4 cellular contexts compared by ENCODE assay signal in the genomic region with DNA sequence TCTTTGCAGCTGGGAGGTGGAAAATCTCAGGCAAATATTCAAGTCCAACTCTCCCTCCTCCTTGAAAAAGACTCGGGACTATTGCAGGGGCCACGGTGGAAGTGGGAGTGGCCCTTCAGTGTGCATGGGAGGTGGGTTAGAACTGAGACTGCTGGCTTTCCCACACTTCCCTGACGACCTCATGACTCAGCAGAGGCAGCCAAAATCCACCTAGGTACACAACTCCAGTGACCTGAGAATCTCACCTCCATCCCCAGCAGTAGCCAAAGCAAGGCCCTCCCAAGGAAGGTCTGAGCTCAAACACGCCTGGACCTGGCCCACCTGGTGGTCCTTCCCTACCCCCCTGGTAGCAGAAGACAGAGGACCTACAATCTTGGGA.
TF ChIP-seq lines count a peak whose summit lies in the region.

No MANE protein-coding gene starts in this region.

TF ChIP-seq in A549, 52 proteins besides CTCF, POLR2A, EP300 and RAD21 (continues in another document):
- TF ChIP-seq, protein P1, sequence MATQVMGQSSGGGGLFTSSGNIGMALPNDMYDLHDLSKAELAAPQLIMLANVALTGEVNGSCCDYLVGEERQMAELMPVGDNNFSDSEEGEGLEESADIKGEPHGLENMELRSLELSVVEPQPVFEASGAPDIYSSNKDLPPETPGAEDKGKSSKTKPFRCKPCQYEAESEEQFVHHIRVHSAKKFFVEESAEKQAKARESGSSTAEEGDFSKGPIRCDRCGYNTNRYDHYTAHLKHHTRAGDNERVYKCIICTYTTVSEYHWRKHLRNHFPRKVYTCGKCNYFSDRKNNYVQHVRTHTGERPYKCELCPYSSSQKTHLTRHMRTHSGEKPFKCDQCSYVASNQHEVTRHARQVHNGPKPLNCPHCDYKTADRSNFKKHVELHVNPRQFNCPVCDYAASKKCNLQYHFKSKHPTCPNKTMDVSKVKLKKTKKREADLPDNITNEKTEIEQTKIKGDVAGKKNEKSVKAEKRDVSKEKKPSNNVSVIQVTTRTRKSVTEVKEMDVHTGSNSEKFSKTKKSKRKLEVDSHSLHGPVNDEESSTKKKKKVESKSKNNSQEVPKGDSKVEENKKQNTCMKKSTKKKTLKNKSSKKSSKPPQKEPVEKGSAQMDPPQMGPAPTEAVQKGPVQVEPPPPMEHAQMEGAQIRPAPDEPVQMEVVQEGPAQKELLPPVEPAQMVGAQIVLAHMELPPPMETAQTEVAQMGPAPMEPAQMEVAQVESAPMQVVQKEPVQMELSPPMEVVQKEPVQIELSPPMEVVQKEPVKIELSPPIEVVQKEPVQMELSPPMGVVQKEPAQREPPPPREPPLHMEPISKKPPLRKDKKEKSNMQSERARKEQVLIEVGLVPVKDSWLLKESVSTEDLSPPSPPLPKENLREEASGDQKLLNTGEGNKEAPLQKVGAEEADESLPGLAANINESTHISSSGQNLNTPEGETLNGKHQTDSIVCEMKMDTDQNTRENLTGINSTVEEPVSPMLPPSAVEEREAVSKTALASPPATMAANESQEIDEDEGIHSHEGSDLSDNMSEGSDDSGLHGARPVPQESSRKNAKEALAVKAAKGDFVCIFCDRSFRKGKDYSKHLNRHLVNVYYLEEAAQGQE (IDR thresholded peaks at IDR 0.05) = no peak
- TF ChIP-seq, protein P2, sequence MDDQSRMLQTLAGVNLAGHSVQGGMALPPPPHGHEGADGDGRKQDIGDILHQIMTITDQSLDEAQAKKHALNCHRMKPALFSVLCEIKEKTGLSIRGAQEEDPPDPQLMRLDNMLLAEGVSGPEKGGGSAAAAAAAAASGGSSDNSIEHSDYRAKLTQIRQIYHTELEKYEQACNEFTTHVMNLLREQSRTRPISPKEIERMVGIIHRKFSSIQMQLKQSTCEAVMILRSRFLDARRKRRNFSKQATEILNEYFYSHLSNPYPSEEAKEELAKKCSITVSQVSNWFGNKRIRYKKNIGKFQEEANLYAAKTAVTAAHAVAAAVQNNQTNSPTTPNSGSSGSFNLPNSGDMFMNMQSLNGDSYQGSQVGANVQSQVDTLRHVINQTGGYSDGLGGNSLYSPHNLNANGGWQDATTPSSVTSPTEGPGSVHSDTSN (IDR thresholded peaks at IDR 0.05) = no peak
- TF ChIP-seq FOXS1 (CRISPR knock-in tag; IDR thresholded peaks at IDR 0.05) (no peak), EHF (CRISPR knock-in tag; IDR thresholded peaks at IDR 0.05) (no peak), BHLHE40 (IDR thresholded peaks at IDR 0.05; ENCODE audit: low read depth, low read length) (no peak), HOXB5 (CRISPR knock-in tag; IDR thresholded peaks at IDR 0.05) (no peak), KDM5A (IDR thresholded peaks at IDR 0.05) (no peak)

TF ChIP-seq in K562, 482 proteins besides CTCF, POLR2A, EP300 and RAD21:
- TF ChIP-seq LCOR (CRISPR knock-in tag; IDR thresholded peaks at IDR 0.05) (no peak), NR2C2 (CRISPR knock-in tag; IDR thresholded peaks at IDR 0.05) (no peak), NR2C2 (tag; IDR thresholded peaks at IDR 0.05) (peak; percentile 5; the same call in 1 of the 2 replicates)

TF ChIP-seq in liver, 16 proteins besides CTCF, POLR2A, EP300 and RAD21:
- no peak for TF ChIP-seq JUND (IDR thresholded peaks at IDR 0.05)
- TF ChIP-seq, protein P3, sequence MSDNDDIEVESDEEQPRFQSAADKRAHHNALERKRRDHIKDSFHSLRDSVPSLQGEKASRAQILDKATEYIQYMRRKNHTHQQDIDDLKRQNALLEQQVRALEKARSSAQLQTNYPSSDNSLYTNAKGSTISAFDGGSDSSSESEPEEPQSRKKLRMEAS (IDR thresholded peaks at IDR 0.05) = no peak
- TF ChIP-seq YY1 (IDR thresholded peaks at IDR 0.05) = no peak
- no peak for TF ChIP-seq TAF1 (conservative IDR thresholded peaks at IDR 0.05)
- TF ChIP-seq RXRA (IDR thresholded peaks at IDR 0.05) = peak in 1 of 2 donors; percentile 14
- no peak for TF ChIP-seq HNF4G (IDR thresholded peaks at IDR 0.05)
- TF ChIP-seq, protein P4, sequence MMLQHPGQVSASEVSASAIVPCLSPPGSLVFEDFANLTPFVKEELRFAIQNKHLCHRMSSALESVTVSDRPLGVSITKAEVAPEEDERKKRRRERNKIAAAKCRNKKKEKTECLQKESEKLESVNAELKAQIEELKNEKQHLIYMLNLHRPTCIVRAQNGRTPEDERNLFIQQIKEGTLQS (IDR thresholded peaks at IDR 0.05) = no peak
- no peak for TF ChIP-seq NR2F2 (IDR thresholded peaks at IDR 0.05)
- no peak for TF ChIP-seq EGR1 (IDR thresholded peaks at IDR 0.05; ENCODE audit: low read depth in 2 of 2)
- no peak for TF ChIP-seq HNF4A (conservative IDR thresholded peaks at IDR 0.05)
- TF ChIP-seq SP1 (IDR thresholded peaks at IDR 0.05) = peak; percentile 3
- TF ChIP-seq FOXA1 (IDR thresholded peaks at IDR 0.05) = peak; percentile 11
- TF ChIP-seq, protein P5, sequence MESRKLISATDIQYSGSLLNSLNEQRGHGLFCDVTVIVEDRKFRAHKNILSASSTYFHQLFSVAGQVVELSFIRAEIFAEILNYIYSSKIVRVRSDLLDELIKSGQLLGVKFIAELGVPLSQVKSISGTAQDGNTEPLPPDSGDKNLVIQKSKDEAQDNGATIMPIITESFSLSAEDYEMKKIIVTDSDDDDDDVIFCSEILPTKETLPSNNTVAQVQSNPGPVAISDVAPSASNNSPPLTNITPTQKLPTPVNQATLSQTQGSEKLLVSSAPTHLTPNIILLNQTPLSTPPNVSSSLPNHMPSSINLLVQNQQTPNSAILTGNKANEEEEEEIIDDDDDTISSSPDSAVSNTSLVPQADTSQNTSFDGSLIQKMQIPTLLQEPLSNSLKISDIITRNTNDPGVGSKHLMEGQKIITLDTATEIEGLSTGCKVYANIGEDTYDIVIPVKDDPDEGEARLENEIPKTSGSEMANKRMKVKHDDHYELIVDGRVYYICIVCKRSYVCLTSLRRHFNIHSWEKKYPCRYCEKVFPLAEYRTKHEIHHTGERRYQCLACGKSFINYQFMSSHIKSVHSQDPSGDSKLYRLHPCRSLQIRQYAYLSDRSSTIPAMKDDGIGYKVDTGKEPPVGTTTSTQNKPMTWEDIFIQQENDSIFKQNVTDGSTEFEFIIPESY (IDR thresholded peaks at IDR 0.05) = no peak

TF ChIP-seq in SK-N-SH treated with all-trans-retinoic acid at 6 μM for 48 hours, 23 proteins besides CTCF, POLR2A, EP300 and RAD21:
- TF ChIP-seq CSDC2 (CRISPR knock-in tag; IDR thresholded peaks at IDR 0.05) (no peak), GLIS3 (CRISPR knock-in tag; IDR thresholded peaks at IDR 0.05) (no peak), ZFP3 (CRISPR knock-in tag; IDR thresholded peaks at IDR 0.05) (no peak), OSR1 (CRISPR knock-in tag; IDR thresholded peaks at IDR 0.05) (no peak), ZNF565 (CRISPR knock-in tag; conservative IDR thresholded peaks at IDR 0.05; ENCODE audit: low read depth) (no peak), ZNF70 (CRISPR knock-in tag; IDR thresholded peaks at IDR 0.05) (no peak), ZC3H10 (CRISPR knock-in tag; IDR thresholded peaks at IDR 0.05) (no peak), ESRRG (CRISPR knock-in tag; IDR thresholded peaks at IDR 0.05) (no peak), SNAI2 (CRISPR knock-in tag; IDR thresholded peaks at IDR 0.05) (no peak), BACH2 (CRISPR knock-in tag; IDR thresholded peaks at IDR 0.05; ENCODE audit: borderline replicate concordance) (no peak)
- TF ChIP-seq, protein P6, sequence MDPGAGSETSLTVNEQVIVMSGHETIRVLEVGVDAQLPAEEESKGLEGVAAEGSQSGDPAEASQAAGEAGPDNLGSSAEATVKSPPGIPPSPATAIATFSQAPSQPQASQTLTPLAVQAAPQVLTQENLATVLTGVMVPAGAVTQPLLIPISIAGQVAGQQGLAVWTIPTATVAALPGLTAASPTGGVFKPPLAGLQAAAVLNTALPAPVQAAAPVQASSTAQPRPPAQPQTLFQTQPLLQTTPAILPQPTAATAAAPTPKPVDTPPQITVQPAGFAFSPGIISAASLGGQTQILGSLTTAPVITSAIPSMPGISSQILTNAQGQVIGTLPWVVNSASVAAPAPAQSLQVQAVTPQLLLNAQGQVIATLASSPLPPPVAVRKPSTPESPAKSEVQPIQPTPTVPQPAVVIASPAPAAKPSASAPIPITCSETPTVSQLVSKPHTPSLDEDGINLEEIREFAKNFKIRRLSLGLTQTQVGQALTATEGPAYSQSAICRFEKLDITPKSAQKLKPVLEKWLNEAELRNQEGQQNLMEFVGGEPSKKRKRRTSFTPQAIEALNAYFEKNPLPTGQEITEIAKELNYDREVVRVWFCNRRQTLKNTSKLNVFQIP (CRISPR knock-in tag; IDR thresholded peaks at IDR 0.05; ENCODE audit: borderline replicate concordance, low read depth) = no peak
- TF ChIP-seq, protein P7, sequence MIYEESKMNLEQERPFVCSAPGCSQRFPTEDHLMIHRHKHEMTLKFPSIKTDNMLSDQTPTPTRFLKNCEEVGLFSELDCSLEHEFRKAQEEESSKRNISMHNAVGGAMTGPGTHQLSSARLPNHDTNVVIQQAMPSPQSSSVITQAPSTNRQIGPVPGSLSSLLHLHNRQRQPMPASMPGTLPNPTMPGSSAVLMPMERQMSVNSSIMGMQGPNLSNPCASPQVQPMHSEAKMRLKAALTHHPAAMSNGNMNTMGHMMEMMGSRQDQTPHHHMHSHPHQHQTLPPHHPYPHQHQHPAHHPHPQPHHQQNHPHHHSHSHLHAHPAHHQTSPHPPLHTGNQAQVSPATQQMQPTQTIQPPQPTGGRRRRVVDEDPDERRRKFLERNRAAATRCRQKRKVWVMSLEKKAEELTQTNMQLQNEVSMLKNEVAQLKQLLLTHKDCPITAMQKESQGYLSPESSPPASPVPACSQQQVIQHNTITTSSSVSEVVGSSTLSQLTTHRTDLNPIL (CRISPR knock-in tag; IDR thresholded peaks at IDR 0.05; ENCODE audit: low read depth) = no peak
- TF ChIP-seq, protein P8, sequence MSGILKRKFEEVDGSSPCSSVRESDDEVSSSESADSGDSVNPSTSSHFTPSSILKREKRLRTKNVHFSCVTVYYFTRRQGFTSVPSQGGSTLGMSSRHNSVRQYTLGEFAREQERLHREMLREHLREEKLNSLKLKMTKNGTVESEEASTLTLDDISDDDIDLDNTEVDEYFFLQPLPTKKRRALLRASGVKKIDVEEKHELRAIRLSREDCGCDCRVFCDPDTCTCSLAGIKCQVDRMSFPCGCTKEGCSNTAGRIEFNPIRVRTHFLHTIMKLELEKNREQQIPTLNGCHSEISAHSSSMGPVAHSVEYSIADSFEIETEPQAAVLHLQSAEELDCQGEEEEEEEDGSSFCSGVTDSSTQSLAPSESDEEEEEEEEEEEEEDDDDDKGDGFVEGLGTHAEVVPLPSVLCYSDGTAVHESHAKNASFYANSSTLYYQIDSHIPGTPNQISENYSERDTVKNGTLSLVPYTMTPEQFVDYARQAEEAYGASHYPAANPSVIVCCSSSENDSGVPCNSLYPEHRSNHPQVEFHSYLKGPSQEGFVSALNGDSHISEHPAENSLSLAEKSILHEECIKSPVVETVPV (CRISPR knock-in tag; IDR thresholded peaks at IDR 0.05) = no peak
